8 cellular contexts compared by ENCODE assay signal in the genomic region with DNA sequence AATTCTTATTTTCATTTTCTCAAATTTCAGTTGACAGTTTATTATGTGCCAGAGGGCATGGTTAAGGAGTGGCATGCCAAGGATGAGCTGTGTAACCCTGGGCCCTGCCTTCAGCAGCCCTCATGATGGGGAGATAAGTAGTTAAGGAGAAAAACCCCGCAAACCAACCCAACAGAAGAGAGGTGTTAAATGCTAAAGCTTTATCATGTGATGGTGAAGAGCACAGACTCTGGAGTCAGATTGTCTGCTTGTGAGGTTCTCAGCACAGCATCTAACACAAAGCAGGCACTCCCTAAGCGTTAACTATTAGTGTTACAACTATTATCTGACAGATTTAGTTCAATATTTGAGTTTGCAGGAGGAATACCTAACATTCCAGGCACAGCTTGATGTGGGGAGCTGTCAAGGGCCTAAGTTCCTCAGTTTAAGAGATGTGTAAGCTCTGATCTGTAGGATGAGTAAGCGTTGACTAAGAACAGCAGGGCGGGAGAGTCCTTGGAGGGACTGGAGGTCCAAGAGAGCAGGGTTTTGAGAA. TPM values are rescaled to one million over a fixed set of nuclear protein-coding genes. Genes with fewer than 3 reads are reported as not detected.
DNase-seq lines count a peak whose midpoint lies in the region; ATAC-seq and TF ChIP-seq lines count a peak whose summit lies in the region.

No MANE protein-coding gene starts in this region.

- no peak overlapping the region for H2AFZ ChIP-seq in H9 (ENCODE audit: low read length)

- no peak overlapping the region for H3K23ac ChIP-seq in H9 (ENCODE audit: insufficient read length, low read depth, low read length)

- no peak overlapping the region for H2BK5ac ChIP-seq in H9 (ENCODE audit: insufficient read length, low read length)

- no peaks in the 10 kb centered on the region for H3K23me2 ChIP-seq in H9 (ENCODE audit: insufficient read length, low read depth, low read length, poor library complexity, severe bottlenecking)

- H3K4me3 ChIP-seq in RWPE2 (ENCODE audit: severe bottlenecking): no peak overlapping the region
- no peak overlapping the region for H3K4me3 ChIP-seq in skeletal muscle cell (ENCODE audit: low read depth, low read length)

- no peak overlapping the region for H2AK5ac ChIP-seq in H9 (ENCODE audit: insufficient read length, low read length)

- no peak overlapping the region for H2BK20ac ChIP-seq in H9 (ENCODE audit: low read depth, low read length, poor library complexity, severe bottlenecking)

- no peak overlapping the region for H3K14ac ChIP-seq in H9 (ENCODE audit: insufficient read depth, low read length)

- H3K27me3 ChIP-seq in H9 (ENCODE audit: insufficient read depth, low read length) (no peaks in the 10 kb centered on the region), RWPE2 (ENCODE audit: insufficient read depth, poor library complexity, severe bottlenecking) (no peaks in the 10 kb centered on the region)

- H3K9ac ChIP-seq in H9 (ENCODE audit: extremely low read depth, insufficient read length, low read length): no peak overlapping the region

- H3K4me1 Mint-ChIP-seq in H9: peaks cover 54 to 59% of the 10 kb centered on the region in 2 experiments

- H3T11ph ChIP-seq in H9 (ENCODE audit: low read length): no peak overlapping the region

- H3K4me2 ChIP-seq in H9 (ENCODE audit: insufficient read depth, insufficient read length, low read length): no peak overlapping the region

- no peak overlapping the region for H2BK120ac ChIP-seq in H9 (ENCODE audit: low read depth, low read length, poor library complexity, severe bottlenecking)

- peaks cover 6% of the 10 kb centered on the region; the same call in 1 of the 2 replicates for H3K79me2 ChIP-seq in H9 (ENCODE audit: insufficient read depth, low read length)

- H3K18ac ChIP-seq in H9 (ENCODE audit: insufficient read length, low read depth, low read length): no peak overlapping the region

- H3K4me3 Mint-ChIP-seq in H9: no peak overlapping the region; a peak in 2 of 5 replicates

- H3K9me3 ChIP-seq in H9 (ENCODE audit: control insufficient read depth, low read depth, low read length) (no peaks in the 10 kb centered on the region), RWPE2 (ENCODE audit: severe bottlenecking) (no peaks in the 10 kb centered on the region)

- WGBS in H9 (ENCODE audit: extremely low coverage, insufficient read length, low lambda C conversion rate): no CpG with 5 or more reads among the region's 4 CpGs

- H2BK12ac ChIP-seq in H9 (ENCODE audit: insufficient read length, low read depth, low read length): no peak overlapping the region

- peak; percentile 53 for DNase-seq in H9
- DNase-seq in RWPE2 (ENCODE audit: low spot score): peak; percentile 77
- peak; percentile 85 for DNase-seq in fibroblast of peridontal ligament (ENCODE audit: extremely low read depth)
- peak; percentile 81 for DNase-seq in skeletal muscle cell (ENCODE audit: low read depth)
- DNase-seq in NCI-H146 treated with DMSO at 0.1 percent for 48 hours (lab: John Stamatoyannopoulos, UW; ENCODE audit: unreplicated experiment): no peak
- DNase-seq in hippocampal formation (lab: John Stamatoyannopoulos, UW): no peak
- no peak for DNase-seq in NCI-H748 treated with DMSO at 0.1 percent for 48 hours (lab: John Stamatoyannopoulos, UW)

- H4K91ac ChIP-seq in H9 (ENCODE audit: insufficient read length, low read depth, low read length): no peak overlapping the region

- no peak overlapping the region for H3K4ac ChIP-seq in H9 (ENCODE audit: low read depth, low read length)

- H4K20me1 ChIP-seq in H9 (ENCODE audit: control insufficient read depth, insufficient read depth, insufficient read length): no peaks in the 10 kb centered on the region

- H3K79me1 ChIP-seq in H9 (ENCODE audit: insufficient read depth, low read depth, low read length, poor library complexity, severe bottlenecking): no peaks in the 10 kb centered on the region

- peak overlapping the region; percentile 9 to 84 (median 45); a peak in 4 of 7 replicates for H3K27ac Mint-ChIP-seq in H9

- no peaks in the 10 kb centered on the region for H3K27me3 Mint-ChIP-seq in H9 (ENCODE audit: low read depth)

- H3K4me1 ChIP-seq in H9 (ENCODE audit: insufficient read depth, low read length) (peaks cover 10% of the 10 kb centered on the region; the same call in 1 of the 2 replicates), RWPE2 (ENCODE audit: insufficient read depth, poor library complexity, severe bottlenecking) (peaks cover 50% of the 10 kb centered on the region)

- peak; percentile 99 for ATAC-seq in RWPE2 (ENCODE audit: low read depth)
- no peak for ATAC-seq in GM18870 (IDR thresholded peaks at IDR 0.05; ENCODE audit: unreplicated experiment)

- no peak overlapping the region for H3K27ac ChIP-seq in H9 (ENCODE audit: insufficient read length, low read depth, low read length)
- peak overlapping the region; percentile 80 for H3K27ac ChIP-seq in RWPE2 (ENCODE audit: poor library complexity, severe bottlenecking)

- H3K36me3 Mint-ChIP-seq in H9 (ENCODE audit: insufficient read depth in 1 of 3, low read depth in 3 of 3): no peaks in the 10 kb centered on the region

- H3K36me3 ChIP-seq in RWPE2 (ENCODE audit: low read depth): peaks cover 3% of the 10 kb centered on the region; the same call in 1 of the 2 replicates

- no peaks in the 10 kb centered on the region for H3K9me3 Mint-ChIP-seq in H9

- H4K8ac ChIP-seq in H9 (replicated peaks; ENCODE audit: insufficient read length, low read depth, low read length): no peak overlapping the region

- no peak overlapping the region for H2BK15ac ChIP-seq in H9 (ENCODE audit: low read depth, low read length)

- TF ChIP-seq CTCF in H9 (conservative IDR thresholded peaks at IDR 0.05): no peak
- no peak for TF ChIP-seq CTCF in RWPE2 (IDR thresholded peaks at IDR 0.05; ENCODE audit: poor library complexity, severe bottlenecking)

- no peak overlapping the region for H3K56ac ChIP-seq in H9 (ENCODE audit: insufficient read length, low read depth, low read length)

- H4K5ac ChIP-seq in H9 (ENCODE audit: insufficient read length, low read depth, low read length): no peak overlapping the region

RNA-seq across cellular contexts. Expression of a gene that starts 29.6 kb away (rescaled TPM):
- 26.9 and 29.3 TPM in 2 replicates for total RNA-seq in H9 (2021)

RNA-seq across cellular contexts. Expression of a gene that starts 56.4 kb away (rescaled TPM):
- 23.7 and 25.0 TPM in 2 replicates for total RNA-seq in H9 (2021)

Comparison
In these comparisons a context has a peak if more than half of its experiments do, and no peak if none do; other contexts are left out.
1. DNase-seq: peak in H9 (single experiment), RWPE2 (single experiment), fibroblast of peridontal ligament (single experiment) and skeletal muscle cell (single experiment); none in NCI-H146 treated with DMSO at 0.1 percent for 48 hours (single experiment), hippocampal formation (0 of 2) and NCI-H748 treated with DMSO at 0.1 percent for 48 hours (single experiment).